15 cellular contexts compared by ENCODE assay signal in the genomic region with DNA sequence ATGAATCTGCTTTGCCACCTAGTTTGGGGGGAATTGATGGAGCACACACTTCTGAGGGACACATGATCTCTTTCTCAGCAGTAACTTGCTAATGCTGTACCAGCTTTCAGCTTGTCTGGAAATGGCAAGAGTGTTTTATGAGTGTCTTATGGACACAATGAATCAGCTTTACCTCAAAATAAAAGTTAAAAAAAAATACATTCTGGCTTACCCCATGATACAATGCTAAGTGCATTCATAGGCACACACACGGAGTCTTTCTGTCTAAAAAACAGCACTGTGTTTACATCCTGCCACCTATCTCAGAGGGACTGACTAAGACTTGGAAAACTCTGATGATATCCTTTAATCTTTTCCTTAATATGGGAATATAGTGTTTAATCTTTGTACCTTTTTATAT.
DNase-seq lines count a peak whose midpoint lies in the region; ATAC-seq and TF ChIP-seq lines count a peak whose summit lies in the region.
"Had no signal": no experiment of that assay in that cellular context is flagged by ENCODE, and none has a peak within 500 bp of the region (broad histone marks: within the 10 kb centered on the region; RNA-seq: fewer than 3 reads in every experiment).

No MANE protein-coding gene starts in this region.

- 54% methylated on average over 1 of the region's 1 CpG for WGBS in right cardiac atrium
- 43% methylated on average over 1 of the region's 1 CpG for WGBS in mammary epithelial cell (ENCODE audit: low coverage, missing lambda C conversion rate)

- in situ Hi-C loops in mammary epithelial cell (cut with MboI; ENCODE audit: low sequenced_read_pairs in 2 of 2), result no loop called here

- peaks cover 4% of the 10 kb centered on the region for H3K4me1 ChIP-seq in right cardiac atrium (ENCODE audit: control insufficient read depth, insufficient read depth, low read length)
- peaks cover 40% of the 10 kb centered on the region for H3K4me1 ChIP-seq in mammary epithelial cell (ENCODE audit: insufficient read depth, low read length)

- no peaks in the 10 kb centered on the region for H3K79me2 ChIP-seq in mammary epithelial cell (ENCODE audit: insufficient read depth, low read length)

- H4K20me1 ChIP-seq in mammary epithelial cell (ENCODE audit: insufficient read depth, low read length), result no peaks in the 10 kb centered on the region

- no peaks in the 10 kb centered on the region for H3K36me3 ChIP-seq in mammary epithelial cell (ENCODE audit: insufficient read depth, low read length)
- H3K36me3 ChIP-seq: ovary had no signal

- H3K4me3 ChIP-seq in right cardiac atrium (ENCODE audit: low read length) (no peak overlapping the region), mammary epithelial cell (replicated peaks in 1 of 3; ENCODE audit: insufficient read depth in 1 of 3, low read depth in 2 of 3, low read length in 3 of 3) (no peak overlapping the region)
- H3K4me3 ChIP-seq: ovary had no signal

- H3K9ac ChIP-seq in mammary epithelial cell (ENCODE audit: insufficient read depth, low read length), result no peak overlapping the region

- H2AFZ ChIP-seq in mammary epithelial cell (ENCODE audit: low read depth, low read length), result no peak overlapping the region

- CTCF ChIA-PET in mammary epithelial cell (lab: Charles Lee; ENCODE audit: low non-redundant PET), result no interaction called here

- dilution Hi-C loops in mammary epithelial cell (cut with HindIII; ENCODE audit: low sequenced_read_pairs), result no loop called here

- ATAC-seq in right cardiac atrium (no peak), Right ventricle myocardium superior (ENCODE audit: poor library complexity) (no peak), GM21529 (IDR thresholded peaks at IDR 0.05; ENCODE audit: unreplicated experiment) (no peak), GM19035 (IDR thresholded peaks at IDR 0.05; ENCODE audit: unreplicated experiment) (no peak)
- ATAC-seq: CD8-positive, alpha-beta T cell; stimulated activated naive B cell treated with anti-CD40 and anti-IgM and Interleukin-4, amounts not matched to agents 10 μg/mL and 1 μg/mL and 100 μg/mL, for 72 hours; WTC11 had no signal

- peak overlapping the region; percentile 37 for H3K27ac ChIP-seq in right cardiac atrium (ENCODE audit: low read length)
- peak overlapping the region; percentile 62 for H3K27ac ChIP-seq in mammary epithelial cell (ENCODE audit: insufficient read depth, low read depth, low read length)
- H3K27ac ChIP-seq: ovary had no signal

- DNase-seq in right cardiac atrium (no peak), Right ventricle myocardium superior (no peak), mammary epithelial cell (peak; percentile 32), myocyte (ENCODE audit: low read depth) (peak; percentile 26), AML-193 (lab: John Stamatoyannopoulos, UW) (no peak)
- DNase-seq in activated CD4-positive, CD25-positive, alpha-beta regulatory T cell treated with anti-CD3 and anti-CD28 coated beads, Interleukin-2, amount 50 U/mL, for 72 hours, result no peak
- DNase-seq: CD8-positive, alpha-beta T cell; cortex of kidney; DND-41; NCI-H146; stimulated activated naive B cell treated with anti-CD40 and anti-IgM and Interleukin-4, amounts not matched to agents 10 μg/mL and 1 μg/mL and 100 μg/mL, for 72 hours had no signal

- intact Hi-C loops in right cardiac atrium (cut with DNase I), result no loop called here
- intact Hi-C loops in Right ventricle myocardium superior (cut with DNase I), result no loop called here
- intact Hi-C loops in mammary epithelial cell (cut with micrococcal nuclease), result loop anchor here (5.0 to 10.0 kb wide), 4 partner anchors 62 to 568 kb away; no protein-coding TSS in a partner anchor

- H3K27me3 ChIP-seq in right cardiac atrium (ENCODE audit: control insufficient read depth, insufficient read depth), result no peaks in the 10 kb centered on the region
- H3K27me3 ChIP-seq in mammary epithelial cell (ENCODE audit: insufficient read depth, low read length), result no peaks in the 10 kb centered on the region
- H3K27me3 ChIP-seq: ovary had no signal

- peak overlapping the region; percentile 5 for H3K4me2 ChIP-seq in mammary epithelial cell (ENCODE audit: insufficient read depth, low read depth, low read length)

- BruUV-seq in mammary epithelial cell (replicated peaks; lab: Mats Ljungman, UMichigan), result no TSS peak

- H3K9me3 ChIP-seq in right cardiac atrium (ENCODE audit: control insufficient read depth, low read length) (no peaks in the 10 kb centered on the region), mammary epithelial cell (replicated peaks; ENCODE audit: insufficient read depth, low read length) (no peaks in the 10 kb centered on the region)
- H3K9me3 ChIP-seq: ovary had no signal

- TF ChIP-seq CTCF in mammary epithelial cell (conservative IDR thresholded peaks at IDR 0.05 in 1 of 2, IDR thresholded peaks at IDR 0.05 in 1 of 2; ENCODE audit: extremely low read depth in 1 of 2, insufficient read depth in 1 of 2, low read depth in 1 of 2, low read length in 2 of 2), result no peak

Comparison
In these comparisons a context has a peak if more than half of its experiments do, and no peak if none do; other contexts are left out.
1. DNase-seq: peak in mammary epithelial cell (single experiment) and myocyte (single experiment); none in right cardiac atrium (0 of 3), Right ventricle myocardium superior (single experiment), activated CD4-positive, CD25-positive, alpha-beta regulatory T cell treated with anti-CD3 and anti-CD28 coated beads, Interleukin-2, amount 50 U/mL, for 72 hours (single experiment) and AML-193 (0 of 2).